In genomic region chr11:85295872-85296271, GRCh38 we compare ENCODE assay signal across 9 cellular contexts.
"Had no signal": no experiment of that assay in that cellular context is flagged by ENCODE, and none has a peak within 500 bp of the region (broad histone marks: within the 10 kb centered on the region; RNA-seq: fewer than 3 reads in every experiment).

No MANE protein-coding gene starts in this region.

- H3K4me3 ChIP-seq: GM23248 had no signal

- H3K9ac ChIP-seq: GM23248, KMS-11 had no signal

- DNase-seq: GM23248, GOT3, H9, HCEC 1CT, Karpas-422, KBM-7 had no signal

- H2AFZ ChIP-seq: GM23248 had no signal

- H3K4me2 ChIP-seq: KMS-11 had no signal

- H3K27ac ChIP-seq: GM23248, KMS-11 had no signal

- FAIRE-seq: H54, HTR-8/SVneo had no signal
